ENCODE assay signal across 29 cellular contexts in genomic region chr12:69649529-69649928, GRCh38. TPM values are rescaled to one million over a fixed set of nuclear protein-coding genes. Genes with fewer than 3 reads are reported as not detected.
A peak's percentile ranks its signal among the peaks of the same experiment; 100 is the strongest.
DNase-seq lines count a peak whose midpoint lies in the region; ATAC-seq, FAIRE-seq and TF ChIP-seq lines count a peak whose summit lies in the region.
"Had no signal": no experiment of that assay in that cellular context is flagged by ENCODE, and none has a peak within 500 bp of the region (broad histone marks: within the 10 kb centered on the region; RNA-seq: fewer than 3 reads in every experiment).

No MANE protein-coding gene starts in this region.

- no peak for FAIRE-seq in A549 (lab: Jason Lieb, UNC)
- FAIRE-seq: bronchial epithelial cell had no signal

- H3K18ac ChIP-seq in mesenchymal stem cell (ENCODE audit: low read depth in 1 of 2, low read length in 2 of 2) = no peak overlapping the region

- DNase-seq in A549 (ENCODE audit: low read depth in 1 of 2, low spot score in 1 of 2) (peak in 1 of 2 experiments; percentile 13), SK-MEL-5 (ENCODE audit: low read depth, low spot score) (peak; percentile 8), mesenchymal stem cell (no peak), SKM-1 (lab: John Stamatoyannopoulos, UW; ENCODE audit: unreplicated experiment) (no peak)
- DNase-seq: activated CD4-positive, alpha-beta T cell treated with anti-CD3 and anti-CD28 coated beads for 1 hour; activated T-cell treated with anti-CD3 and anti-CD28 coated beads for 4 hours; cortex of kidney; DMS79 treated with DMSO at 0.1 percent for 48 hours; HCEC 1CT; left colon; NCI-H1436; NCI-H2081 treated with DMSO at 0.1 percent for 48 hours; SHP77 treated with DMSO at 0.1 percent for 48 hours; stomach; T-helper 1 cell; tibial artery had no signal

- ATAC-seq in A549 (peak in 1 of 2 experiments; percentile 61; a peak in 4 of 6 replicates), HG02759 (IDR thresholded peaks at IDR 0.05; ENCODE audit: unreplicated experiment) (no peak), GM19463 (IDR thresholded peaks at IDR 0.05; ENCODE audit: unreplicated experiment) (no peak)
- ATAC-seq: activated naive CD4-positive, alpha-beta T cell treated with anti-CD3 and anti-CD28 coated beads, Interleukin-2, amount 50 U/mL, for 72 hours; gastroesophageal sphincter; left colon had no signal

- H3K9me3 ChIP-seq in A549 (no peaks in the 10 kb centered on the region), mesenchymal stem cell (ENCODE audit: control insufficient read depth, low read length) (no peaks in the 10 kb centered on the region)
- H3K9me3 ChIP-seq: esophagus muscularis mucosa, gastroesophageal sphincter, neutrophil, stomach, tibial artery had no signal

- no peak overlapping the region for H2AK5ac ChIP-seq in mesenchymal stem cell (ENCODE audit: low read length, severe bottlenecking)

- TF ChIP-seq RAD21 in A549 (conservative IDR thresholded peaks at IDR 0.05 in 1 of 2, IDR thresholded peaks at IDR 0.05 in 1 of 2) = peak; percentile 25 to 52; a peak in 3 of 5 replicates

- H4K8ac ChIP-seq in mesenchymal stem cell (ENCODE audit: low read length) = no peak overlapping the region

- H2BK15ac ChIP-seq in mesenchymal stem cell (ENCODE audit: low read depth, poor library complexity, severe bottlenecking) = no peak overlapping the region

- H3K4ac ChIP-seq in mesenchymal stem cell (ENCODE audit: low read depth in 1 of 2, low read length in 2 of 2) = no peak overlapping the region

- POLR2A ChIA-PET in A549 (lab: Yijun Ruan, JAX) = no interaction called here

- H3K4me2 ChIP-seq in A549 (no peak overlapping the region), mesenchymal stem cell (ENCODE audit: low read length, poor library complexity, severe bottlenecking) (no peak overlapping the region)
- H3K4me2 ChIP-seq: hepatocyte, KMS-11 had no signal

- no peak overlapping the region for H2BK5ac ChIP-seq in mesenchymal stem cell (ENCODE audit: low read depth, low read length, poor library complexity, severe bottlenecking)

- 34% methylated on average over 4 of the region's 4 CpGs for WGBS in A549 (ENCODE audit: missing lambda C conversion rate)
- 63% methylated on average over 4 of the region's 4 CpGs for WGBS in mesenchymal stem cell

- no peaks in the 10 kb centered on the region for H3K79me1 ChIP-seq in mesenchymal stem cell (replicated peaks; ENCODE audit: low read length, poor library complexity, severe bottlenecking)

- H3K4me3 ChIP-seq in A549 (no peak overlapping the region), mesenchymal stem cell (ENCODE audit: insufficient read depth in 1 of 2, low read depth in 1 of 2, low read length in 2 of 2) (no peak overlapping the region)
- H3K4me3 ChIP-seq: esophagus muscularis mucosa, gastroesophageal sphincter, hepatocyte, stomach, tibial artery had no signal

- no peak overlapping the region for H2BK12ac ChIP-seq in mesenchymal stem cell (ENCODE audit: low read length in 2 of 2)

- H3K14ac ChIP-seq in mesenchymal stem cell (ENCODE audit: low read length in 2 of 2) = no peak overlapping the region

- H3K27ac ChIP-seq in A549 (no peak overlapping the region), mesenchymal stem cell (ENCODE audit: low read length, poor library complexity, severe bottlenecking) (no peak overlapping the region)
- H3K27ac ChIP-seq: esophagus muscularis mucosa, gastroesophageal sphincter, hepatocyte, KMS-11, neutrophil, stomach, tibial artery had no signal

- TF ChIP-seq CTCF in A549 (IDR thresholded peaks at IDR 0.05) = peak; percentile 13; the same call in 1 of the 3 replicates
- TF ChIP-seq CTCF in GM12873 (IDR thresholded peaks at IDR 0.05; ENCODE audit: insufficient read depth, low read depth, low read length, missing control alignments) = peak; percentile 7

- in situ Hi-C loops in SK-MEL-5 (cut with HindIII; ENCODE audit: low pct_unique_long_range_greater_than_20kb, low sequenced_read_pairs) = no loop called here

- H2AFZ ChIP-seq in mesenchymal stem cell (ENCODE audit: low read depth, low read length) = no peak overlapping the region
- H2AFZ ChIP-seq: hepatocyte had no signal

- H3K9ac ChIP-seq in mesenchymal stem cell (ENCODE audit: low read length) = peak overlapping the region; percentile 26
- H3K9ac ChIP-seq: KMS-11 had no signal

- no peak for TF ChIP-seq EP300 in A549 (IDR thresholded peaks at IDR 0.05)

- H2BK120ac ChIP-seq in mesenchymal stem cell (ENCODE audit: low read depth, low read length) = no peak overlapping the region

- no peak for TF ChIP-seq POLR2A in A549 (IDR thresholded peaks at IDR 0.05; ENCODE audit: low read length)

- H3K36me3 ChIP-seq in mesenchymal stem cell (ENCODE audit: control insufficient read depth in 1 of 2, insufficient read depth in 2 of 2, low read depth in 1 of 2, low read length in 2 of 2) = no peaks in the 10 kb centered on the region
- H3K36me3 ChIP-seq: esophagus muscularis mucosa, gastroesophageal sphincter, neutrophil, stomach, tibial artery had no signal

- no peak overlapping the region for H4K91ac ChIP-seq in mesenchymal stem cell (ENCODE audit: low read length)

- H3K4me1 ChIP-seq in A549 (peaks cover 9% of the 10 kb centered on the region; the same call in 1 of the 3 replicates), mesenchymal stem cell (ENCODE audit: control insufficient read depth, insufficient read depth, low read depth, low read length) (peaks cover 3% of the 10 kb centered on the region)
- H3K4me1 ChIP-seq: esophagus muscularis mucosa, gastroesophageal sphincter, stomach, tibial artery had no signal

- CTCF ChIA-PET in A549 (lab: Yijun Ruan, JAX) = interaction anchor here (1.7 to 2.5 kb wide), 2 partner anchors 11 to 33 kb away, joined by 5 to 20 read pairs; no protein-coding TSS in a partner anchor

- H3K23ac ChIP-seq in mesenchymal stem cell (ENCODE audit: low read length in 2 of 2) = no peak overlapping the region

- H3K27me3 ChIP-seq in mesenchymal stem cell (ENCODE audit: control insufficient read depth in 1 of 2, insufficient read depth in 1 of 2, low read length in 2 of 2) = no peaks in the 10 kb centered on the region
- H3K27me3 ChIP-seq: esophagus muscularis mucosa, gastroesophageal sphincter, hepatocyte, stomach, tibial artery had no signal

TF ChIP-seq in A549, 52 proteins besides CTCF, POLR2A, EP300 and RAD21:
- TF ChIP-seq ZFP36 (IDR thresholded peaks at IDR 0.05; ENCODE audit: borderline replicate concordance, partially characterized antibody) (no peak), SMC3 (IDR thresholded peaks at IDR 0.05) (0 out of 3 replicates have a peak, but pooled peaks have one; percentile 17)
TF ChIP-seq in A549: peak in this region for 1.

RNA-seq across cellular contexts. Expression of gene LRRC10, which starts 38.8 kb away (rescaled TPM):
- polyA plus RNA-seq in A549 (2011; rRNA removed) = not detected in 2 replicates
- polyA plus RNA-seq in A549 (2012; cell fraction: cytosol; rRNA removed) = not detected in 2 replicates
- polyA plus RNA-seq in A549 (2012; cell fraction: nucleus; rRNA removed) = 0.02 TPM in 1 of 2 replicates, not detected in the other
- polyA plus RNA-seq in A549 (2017; fragmentation: RNase III; extraction: RNeasy Plus Mini Kit Qiagen cat#74134 plus additional on column Dnase treatment) = not detected in 3 replicates
- polyA minus RNA-seq in A549 (2011; rRNA and poly(A)+ RNA removed) = not detected in 2 replicates
- not detected in 2 replicates for total RNA-seq in SK-MEL-5 (2014; rRNA removed; shearing (Covaris generic))
- not detected in 2 replicates for polyA plus RNA-seq in SK-MEL-5 (2015; cell fraction: cytosol; rRNA removed)
- polyA plus RNA-seq in SK-MEL-5 (2015; cell fraction: nucleus; rRNA removed) = not detected in 2 replicates
- polyA plus RNA-seq in mesenchymal stem cell (2013, experiment 1 of 2) = not detected
- not detected for polyA plus RNA-seq in mesenchymal stem cell (2013, experiment 2 of 2)
- total RNA-seq: activated naive CD4-positive, alpha-beta T cell treated with anti-CD3 and anti-CD28 coated beads, Interleukin-2, amount 50 U/mL, for 72 hours; bronchial epithelial cell; esophagus muscularis mucosa; gastroesophageal sphincter; hepatocyte; HT-29; left colon; NCI-H460; stomach had no signal
- polyA plus RNA-seq: CD14-positive monocyte, hepatocyte, stomach had no signal

RNA-seq across cellular contexts. Expression of gene BEST3, which starts 49.6 kb away (rescaled TPM):
- polyA plus RNA-seq in A549 (2011; rRNA removed) (0.57 and 0.61 TPM in 2 replicates), A549 (2017; fragmentation: RNase III; extraction: RNeasy Plus Mini Kit Qiagen cat#74134 plus additional on column Dnase treatment) (0.78 to 1.2 TPM (median 0.93 TPM) in 3 replicates)
- 0.27 and 0.32 TPM in 2 replicates for polyA plus RNA-seq in A549 (2012; cell fraction: cytosol; rRNA removed)
- polyA plus RNA-seq in A549 (2012; cell fraction: nucleus; rRNA removed) = 0.20 and 0.27 TPM in 2 replicates
- 0.78 and 0.79 TPM in 2 replicates for polyA minus RNA-seq in A549 (2011; rRNA and poly(A)+ RNA removed)
- total RNA-seq in SK-MEL-5 (2014; rRNA removed; shearing (Covaris generic)) = not detected in 2 replicates
- not detected in 2 replicates for polyA plus RNA-seq in SK-MEL-5 (2015; cell fraction: cytosol; rRNA removed)
- not detected in 2 replicates for polyA plus RNA-seq in SK-MEL-5 (2015; cell fraction: nucleus; rRNA removed)
- 0.25 TPM for polyA plus RNA-seq in mesenchymal stem cell (2013, experiment 1 of 2)
- 0.07 TPM for polyA plus RNA-seq in mesenchymal stem cell (2013, experiment 2 of 2)
- total RNA-seq: activated naive CD4-positive, alpha-beta T cell treated with anti-CD3 and anti-CD28 coated beads, Interleukin-2, amount 50 U/mL, for 72 hours; bronchial epithelial cell; HT-29; left colon; NCI-H460 had no signal
- polyA plus RNA-seq: CD14-positive monocyte, stomach had no signal
